ENCODE assay signal across 11 cellular contexts in genomic region chr6:30171677-30172471, GRCh38. TPM values are rescaled to one million over a fixed set of nuclear protein-coding genes. Genes with fewer than 3 reads are reported as not detected.
DNase-seq lines count a peak whose midpoint lies in the region; ATAC-seq and TF ChIP-seq lines count a peak whose summit lies in the region.
"Had no signal": no experiment of that assay in that cellular context is flagged by ENCODE, and none has a peak within 500 bp of the region (broad histone marks: within the 10 kb centered on the region; RNA-seq: fewer than 3 reads in every experiment).

No MANE protein-coding gene starts in this region.

- H3K4me1 ChIP-seq in CD8-positive, alpha-beta T cell (ENCODE audit: insufficient read depth, low read length): peaks cover 10% of the 10 kb centered on the region
- H3K4me1 ChIP-seq in ectodermal cell (ENCODE audit: control insufficient read depth, insufficient read depth, low read length) (no peaks in the 10 kb centered on the region), gastroesophageal sphincter (peaks cover 0 to 9% (median 7%) of the 10 kb centered on the region in 3 donors)

- H3K27ac ChIP-seq in CD8-positive, alpha-beta T cell (ENCODE audit: low read depth, low read length): no peak overlapping the region
- H3K27ac ChIP-seq in ectodermal cell (ENCODE audit: insufficient read depth, low read depth, low read length, poor library complexity, severe bottlenecking) (no peak overlapping the region), gastroesophageal sphincter (no peak overlapping the region)

- no peak for TF ChIP-seq CTCF in CD8-positive, alpha-beta T cell (IDR thresholded peaks at IDR 0.05)
- no peak for TF ChIP-seq CTCF in natural killer cell (IDR thresholded peaks at IDR 0.05)
- no peak for TF ChIP-seq CTCF in GM10266 (IDR thresholded peaks at IDR 0.05; ENCODE audit: control insufficient read depth, insufficient read depth, low read depth, missing control alignments)
- no peak for TF ChIP-seq CTCF in gastroesophageal sphincter (IDR thresholded peaks at IDR 0.05)

- WGBS in ectodermal cell, 2 experiments: 24% methylated on average over 62 of the region's 62 CpGs
- WGBS in gastroesophageal sphincter (ENCODE audit: low coverage in 1 of 2), 2 donors: 8 to 10% methylated on average over 10 to 18 of the region's 62 CpGs

- no peaks in the 10 kb centered on the region for H3K36me3 Mint-ChIP-seq in CD8-positive, alpha-beta T cell
- H3K36me3 Mint-ChIP-seq in natural killer cell: no peaks in the 10 kb centered on the region

- H3K27me3 Mint-ChIP-seq in CD8-positive, alpha-beta T cell (ENCODE audit: low read depth): peaks cover 62% of the 10 kb centered on the region
- H3K27me3 Mint-ChIP-seq in natural killer cell (ENCODE audit: low read depth in 2 of 2): peaks cover 45 to 75% of the 10 kb centered on the region in 2 donors

- H3K9me3 ChIP-seq in CD8-positive, alpha-beta T cell (ENCODE audit: low read length): no peaks in the 10 kb centered on the region
- H3K9me3 ChIP-seq in ectodermal cell (ENCODE audit: control insufficient read depth, low read length) (no peaks in the 10 kb centered on the region), gastroesophageal sphincter (no peaks in the 10 kb centered on the region)

- CTCF ChIA-PET in CD8-positive, alpha-beta T cell (lab: Charles Lee): interaction anchor here (0.8 to 0.9 kb wide), 2 partner anchors 14 to 19 kb away, joined by 3 read pairs; no protein-coding TSS in a partner anchor

- peak; percentile 37 for ATAC-seq in CD8-positive, alpha-beta T cell
- ATAC-seq in natural killer cell: peak in 2 of 3 donors; percentile 51 to 70
- ATAC-seq in gastroesophageal sphincter: no peak
- no peak for ATAC-seq in HG02759 (IDR thresholded peaks at IDR 0.05; ENCODE audit: unreplicated experiment)

- no peak for TF ChIP-seq POLR2A in gastroesophageal sphincter (IDR thresholded peaks at IDR 0.05)

- H3K9me3 Mint-ChIP-seq in CD8-positive, alpha-beta T cell: no peaks in the 10 kb centered on the region
- no peaks in the 10 kb centered on the region for H3K9me3 Mint-ChIP-seq in natural killer cell
- H3K9me3 Mint-ChIP-seq: T-helper 1 cell treated with Interleukin-12 subunit alpha and Interleukin-12 subunit beta and Interleukin-4 antibody, amounts not matched to agents 30 μg/mL and 1 μg/mL, for 36 hours had no signal

- H3K36me3 ChIP-seq in CD8-positive, alpha-beta T cell (ENCODE audit: insufficient read depth, low read length): no peaks in the 10 kb centered on the region
- H3K36me3 ChIP-seq in ectodermal cell (ENCODE audit: control insufficient read depth, insufficient read depth, low read length) (no peaks in the 10 kb centered on the region), gastroesophageal sphincter (no peaks in the 10 kb centered on the region)

- DNase-seq in CD8-positive, alpha-beta T cell: no peak
- peak; percentile 17 to 25 for DNase-seq in NCI-H1930 (lab: John Stamatoyannopoulos, UW)
- no peak for DNase-seq in natural killer cell
- no peak for DNase-seq in GM10266 (ENCODE audit: extremely low spot score)
- DNase-seq in NCI-H1436 treated with DMSO at 0.1 percent for 48 hours (lab: John Stamatoyannopoulos, UW): no peak

- no peak overlapping the region for H3K4me3 ChIP-seq in CD8-positive, alpha-beta T cell (ENCODE audit: low read depth, low read length)
- H3K4me3 ChIP-seq in ectodermal cell (ENCODE audit: insufficient read depth, low read depth, low read length) (peak overlapping the region; percentile 30), gastroesophageal sphincter (peak overlapping the region in 1 of 2 donors; percentile 22)
- H3K4me3 ChIP-seq: lung had no signal

- peaks cover 5% of the 10 kb centered on the region for H3K4me1 Mint-ChIP-seq in CD8-positive, alpha-beta T cell (ENCODE audit: low read depth)
- H3K4me1 Mint-ChIP-seq in natural killer cell: peaks cover 0 to 6% of the 10 kb centered on the region in 2 donors

- intact Hi-C loops in CD8-positive, alpha-beta T cell (cut with DNase I, micrococcal nuclease): no loop called here
- intact Hi-C loops in natural killer cell (cut with micrococcal nuclease): no loop called here

- POLR2A ChIA-PET in CD8-positive, alpha-beta T cell (lab: Charles Lee): no interaction called here

- peaks cover 3% of the 10 kb centered on the region for H3K27me3 ChIP-seq in CD8-positive, alpha-beta T cell (ENCODE audit: insufficient read depth, low read length)
- peaks cover 47% of the 10 kb centered on the region for H3K27me3 ChIP-seq in ectodermal cell (ENCODE audit: control insufficient read depth, insufficient read depth, low read length, poor library complexity, severe bottlenecking)
- peaks cover 91% of the 10 kb centered on the region for H3K27me3 ChIP-seq in gastroesophageal sphincter

- H3K4me3 Mint-ChIP-seq in CD8-positive, alpha-beta T cell: peak overlapping the region; percentile 41
- no peak overlapping the region for H3K4me3 Mint-ChIP-seq in natural killer cell
- H3K4me3 Mint-ChIP-seq: T-helper 1 cell treated with Interleukin-12 subunit alpha and Interleukin-12 subunit beta and Interleukin-4 antibody, amounts not matched to agents 30 μg/mL and 1 μg/mL, for 36 hours had no signal

- no peak for TF ChIP-seq EP300 in gastroesophageal sphincter (IDR thresholded peaks at IDR 0.05)

- no peak overlapping the region for H3K27ac Mint-ChIP-seq in CD8-positive, alpha-beta T cell
- peak overlapping the region in 1 of 2 donors; percentile 48 for H3K27ac Mint-ChIP-seq in natural killer cell
- H3K27ac Mint-ChIP-seq: T-helper 1 cell treated with Interleukin-12 subunit alpha and Interleukin-12 subunit beta and Interleukin-4 antibody, amounts not matched to agents 30 μg/mL and 1 μg/mL, for 36 hours had no signal

RNA-seq across cellular contexts. Expression of gene TRIM15, which starts 8.5 kb away (rescaled TPM):
- total RNA-seq in CD8-positive, alpha-beta T cell: not detected
- not detected for polyA plus RNA-seq in ectodermal cell (2013, experiment 1 of 4)
- polyA plus RNA-seq in ectodermal cell (2013, experiment 2 of 4): not detected
- not detected for polyA plus RNA-seq in ectodermal cell (2013, experiment 3 of 4)
- not detected for polyA plus RNA-seq in ectodermal cell (2013, experiment 4 of 4)
- total RNA-seq in natural killer cell (not detected), gastroesophageal sphincter (not detected)
- total RNA-seq: bronchial epithelial cell, lung had no signal

RNA-seq across cellular contexts. Expression of gene TRIM10, which starts 10.9 kb away (rescaled TPM):
- total RNA-seq in CD8-positive, alpha-beta T cell: not detected
- polyA plus RNA-seq in ectodermal cell (2013, experiment 1 of 4): not detected
- polyA plus RNA-seq in ectodermal cell (2013, experiment 2 of 4): not detected
- polyA plus RNA-seq in ectodermal cell (2013, experiment 3 of 4): not detected
- polyA plus RNA-seq in ectodermal cell (2013, experiment 4 of 4): not detected
- total RNA-seq in natural killer cell (not detected), gastroesophageal sphincter (under 1 TPM in 1 of 4 donors, not detected in 3; 0.08 TPM)
- total RNA-seq: bronchial epithelial cell had no signal

RNA-seq across cellular contexts. Expression of gene TRIM40, which starts 35.9 kb away (rescaled TPM):
- total RNA-seq in CD8-positive, alpha-beta T cell: not detected
- polyA plus RNA-seq in ectodermal cell (2013, experiment 1 of 4): not detected
- polyA plus RNA-seq in ectodermal cell (2013, experiment 2 of 4): not detected
- polyA plus RNA-seq in ectodermal cell (2013, experiment 3 of 4): not detected
- polyA plus RNA-seq in ectodermal cell (2013, experiment 4 of 4): not detected
- under 1 TPM in 2 of 3 donors, not detected in 1; 0.26 to 0.30 TPM for total RNA-seq in natural killer cell
- total RNA-seq in gastroesophageal sphincter: not detected
- total RNA-seq: bronchial epithelial cell had no signal

RNA-seq across cellular contexts. Expression of gene TRIM26, which starts 41.3 kb away (rescaled TPM):
- 10 to 100 TPM; 54.8 to 56.8 TPM for total RNA-seq in CD8-positive, alpha-beta T cell
- 35.9 TPM for polyA plus RNA-seq in ectodermal cell (2013, experiment 1 of 4)
- polyA plus RNA-seq in ectodermal cell (2013, experiment 2 of 4): 38.6 TPM
- polyA plus RNA-seq in ectodermal cell (2013, experiment 3 of 4): 25.1 TPM
- 29.8 TPM for polyA plus RNA-seq in ectodermal cell (2013, experiment 4 of 4)
- 10 to 100 TPM; 69.3 to 73.7 (median 71.6) TPM for total RNA-seq in natural killer cell
- total RNA-seq in gastroesophageal sphincter: 10 to 100 TPM; 38.1 to 57.8 (median 45.8) TPM

RNA-seq across cellular contexts. Expression of gene TRIM31, which starts 59.0 kb away (rescaled TPM):
- total RNA-seq in CD8-positive, alpha-beta T cell: not detected
- not detected for polyA plus RNA-seq in ectodermal cell (2013, experiment 1 of 4)
- polyA plus RNA-seq in ectodermal cell (2013, experiment 2 of 4): not detected
- not detected for polyA plus RNA-seq in ectodermal cell (2013, experiment 3 of 4)
- polyA plus RNA-seq in ectodermal cell (2013, experiment 4 of 4): not detected
- total RNA-seq in natural killer cell (not detected), gastroesophageal sphincter (not detected)
- total RNA-seq: bronchial epithelial cell had no signal

Comparison
In these comparisons a context has a peak if more than half of its experiments do, and no peak if none do; other contexts are left out.
1. ATAC-seq: peak in CD8-positive, alpha-beta T cell (single experiment) and natural killer cell (2 of 3); none in gastroesophageal sphincter (single experiment) and HG02759 (single experiment).
2. DNase-seq: peak in NCI-H1930 (2 of 2); none in CD8-positive, alpha-beta T cell (0 of 7), natural killer cell (single experiment), GM10266 (single experiment) and NCI-H1436 treated with DMSO at 0.1 percent for 48 hours (single experiment).